Comparison of ENCODE assay signal across 1 cellular context in the genomic region with DNA sequence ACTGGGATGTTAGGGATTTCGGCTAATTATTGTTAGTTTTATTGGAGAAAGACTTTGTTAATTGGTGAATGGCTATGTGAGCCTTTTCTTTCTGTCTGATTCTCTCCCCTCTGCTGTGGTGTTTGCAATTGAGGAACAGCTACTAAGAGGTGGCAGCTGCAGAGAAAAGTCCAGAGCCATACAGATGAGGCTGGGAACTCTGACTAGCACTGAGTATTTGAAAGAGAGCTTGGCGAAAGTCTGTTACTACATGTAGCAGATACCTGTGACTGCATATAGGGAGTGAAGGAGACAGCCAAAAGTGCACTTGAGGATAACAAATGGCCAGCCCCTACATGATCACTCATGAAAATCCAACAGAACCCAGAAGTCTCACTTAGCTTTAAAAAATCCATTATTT.
TF ChIP-seq lines count a peak whose summit lies in the region.

No MANE protein-coding gene starts in this region.

TF ChIP-seq in GM23338, 12 proteins besides CTCF, POLR2A, EP300 and RAD21:
- TF ChIP-seq, protein P1, sequence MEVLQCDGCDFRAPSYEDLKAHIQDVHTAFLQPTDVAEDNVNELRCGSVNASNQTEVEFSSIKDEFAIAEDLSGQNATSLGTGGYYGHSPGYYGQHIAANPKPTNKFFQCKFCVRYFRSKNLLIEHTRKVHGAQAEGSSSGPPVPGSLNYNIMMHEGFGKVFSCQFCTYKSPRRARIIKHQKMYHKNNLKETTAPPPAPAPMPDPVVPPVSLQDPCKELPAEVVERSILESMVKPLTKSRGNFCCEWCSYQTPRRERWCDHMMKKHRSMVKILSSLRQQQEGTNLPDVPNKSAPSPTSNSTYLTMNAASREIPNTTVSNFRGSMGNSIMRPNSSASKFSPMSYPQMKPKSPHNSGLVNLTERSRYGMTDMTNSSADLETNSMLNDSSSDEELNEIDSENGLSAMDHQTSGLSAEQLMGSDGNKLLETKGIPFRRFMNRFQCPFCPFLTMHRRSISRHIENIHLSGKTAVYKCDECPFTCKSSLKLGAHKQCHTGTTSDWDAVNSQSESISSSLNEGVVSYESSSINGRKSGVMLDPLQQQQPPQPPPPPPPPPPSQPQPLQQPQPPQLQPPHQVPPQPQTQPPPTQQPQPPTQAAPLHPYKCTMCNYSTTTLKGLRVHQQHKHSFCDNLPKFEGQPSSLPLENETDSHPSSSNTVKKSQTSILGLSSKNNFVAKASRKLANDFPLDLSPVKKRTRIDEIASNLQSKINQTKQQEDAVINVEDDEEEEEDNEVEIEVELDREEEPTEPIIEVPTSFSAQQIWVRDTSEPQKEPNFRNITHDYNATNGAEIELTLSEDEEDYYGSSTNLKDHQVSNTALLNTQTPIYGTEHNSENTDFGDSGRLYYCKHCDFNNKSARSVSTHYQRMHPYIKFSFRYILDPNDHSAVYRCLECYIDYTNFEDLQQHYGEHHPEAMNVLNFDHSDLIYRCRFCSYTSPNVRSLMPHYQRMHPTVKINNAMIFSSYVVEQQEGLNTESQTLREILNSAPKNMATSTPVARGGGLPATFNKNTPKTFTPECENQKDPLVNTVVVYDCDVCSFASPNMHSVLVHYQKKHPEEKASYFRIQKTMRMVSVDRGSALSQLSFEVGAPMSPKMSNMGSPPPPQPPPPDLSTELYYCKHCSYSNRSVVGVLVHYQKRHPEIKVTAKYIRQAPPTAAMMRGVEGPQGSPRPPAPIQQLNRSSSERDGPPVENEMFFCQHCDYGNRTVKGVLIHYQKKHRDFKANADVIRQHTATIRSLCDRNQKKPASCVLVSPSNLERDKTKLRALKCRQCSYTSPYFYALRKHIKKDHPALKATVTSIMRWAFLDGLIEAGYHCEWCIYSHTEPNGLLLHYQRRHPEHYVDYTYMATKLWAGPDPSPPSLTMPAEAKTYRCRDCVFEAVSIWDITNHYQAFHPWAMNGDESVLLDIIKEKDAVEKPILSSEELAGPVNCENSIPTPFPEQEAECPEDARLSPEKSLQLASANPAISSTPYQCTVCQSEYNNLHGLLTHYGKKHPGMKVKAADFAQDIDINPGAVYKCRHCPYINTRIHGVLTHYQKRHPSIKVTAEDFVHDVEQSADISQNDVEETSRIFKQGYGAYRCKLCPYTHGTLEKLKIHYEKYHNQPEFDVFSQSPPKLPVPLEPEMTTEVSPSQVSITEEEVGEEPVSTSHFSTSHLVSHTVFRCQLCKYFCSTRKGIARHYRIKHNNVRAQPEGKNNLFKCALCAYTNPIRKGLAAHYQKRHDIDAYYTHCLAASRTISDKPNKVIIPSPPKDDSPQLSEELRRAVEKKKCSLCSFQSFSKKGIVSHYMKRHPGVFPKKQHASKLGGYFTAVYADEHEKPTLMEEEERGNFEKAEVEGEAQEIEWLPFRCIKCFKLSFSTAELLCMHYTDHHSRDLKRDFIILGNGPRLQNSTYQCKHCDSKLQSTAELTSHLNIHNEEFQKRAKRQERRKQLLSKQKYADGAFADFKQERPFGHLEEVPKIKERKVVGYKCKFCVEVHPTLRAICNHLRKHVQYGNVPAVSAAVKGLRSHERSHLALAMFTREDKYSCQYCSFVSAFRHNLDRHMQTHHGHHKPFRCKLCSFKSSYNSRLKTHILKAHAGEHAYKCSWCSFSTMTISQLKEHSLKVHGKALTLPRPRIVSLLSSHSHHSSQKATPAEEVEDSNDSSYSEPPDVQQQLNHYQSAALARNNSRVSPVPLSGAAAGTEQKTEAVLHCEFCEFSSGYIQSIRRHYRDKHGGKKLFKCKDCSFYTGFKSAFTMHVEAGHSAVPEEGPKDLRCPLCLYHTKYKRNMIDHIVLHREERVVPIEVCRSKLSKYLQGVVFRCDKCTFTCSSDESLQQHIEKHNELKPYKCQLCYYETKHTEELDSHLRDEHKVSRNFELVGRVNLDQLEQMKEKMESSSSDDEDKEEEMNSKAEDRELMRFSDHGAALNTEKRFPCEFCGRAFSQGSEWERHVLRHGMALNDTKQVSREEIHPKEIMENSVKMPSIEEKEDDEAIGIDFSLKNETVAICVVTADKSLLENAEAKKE (CRISPR knock-in tag; IDR thresholded peaks at IDR 0.05), result no peak
- TF ChIP-seq ZNF114 (CRISPR knock-in tag; IDR thresholded peaks at IDR 0.05), result no peak
- TF ChIP-seq, protein P2, sequence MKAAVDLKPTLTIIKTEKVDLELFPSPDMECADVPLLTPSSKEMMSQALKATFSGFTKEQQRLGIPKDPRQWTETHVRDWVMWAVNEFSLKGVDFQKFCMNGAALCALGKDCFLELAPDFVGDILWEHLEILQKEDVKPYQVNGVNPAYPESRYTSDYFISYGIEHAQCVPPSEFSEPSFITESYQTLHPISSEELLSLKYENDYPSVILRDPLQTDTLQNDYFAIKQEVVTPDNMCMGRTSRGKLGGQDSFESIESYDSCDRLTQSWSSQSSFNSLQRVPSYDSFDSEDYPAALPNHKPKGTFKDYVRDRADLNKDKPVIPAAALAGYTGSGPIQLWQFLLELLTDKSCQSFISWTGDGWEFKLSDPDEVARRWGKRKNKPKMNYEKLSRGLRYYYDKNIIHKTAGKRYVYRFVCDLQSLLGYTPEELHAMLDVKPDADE (IDR thresholded peaks at IDR 0.05), result no peak
- TF ChIP-seq, protein P3, sequence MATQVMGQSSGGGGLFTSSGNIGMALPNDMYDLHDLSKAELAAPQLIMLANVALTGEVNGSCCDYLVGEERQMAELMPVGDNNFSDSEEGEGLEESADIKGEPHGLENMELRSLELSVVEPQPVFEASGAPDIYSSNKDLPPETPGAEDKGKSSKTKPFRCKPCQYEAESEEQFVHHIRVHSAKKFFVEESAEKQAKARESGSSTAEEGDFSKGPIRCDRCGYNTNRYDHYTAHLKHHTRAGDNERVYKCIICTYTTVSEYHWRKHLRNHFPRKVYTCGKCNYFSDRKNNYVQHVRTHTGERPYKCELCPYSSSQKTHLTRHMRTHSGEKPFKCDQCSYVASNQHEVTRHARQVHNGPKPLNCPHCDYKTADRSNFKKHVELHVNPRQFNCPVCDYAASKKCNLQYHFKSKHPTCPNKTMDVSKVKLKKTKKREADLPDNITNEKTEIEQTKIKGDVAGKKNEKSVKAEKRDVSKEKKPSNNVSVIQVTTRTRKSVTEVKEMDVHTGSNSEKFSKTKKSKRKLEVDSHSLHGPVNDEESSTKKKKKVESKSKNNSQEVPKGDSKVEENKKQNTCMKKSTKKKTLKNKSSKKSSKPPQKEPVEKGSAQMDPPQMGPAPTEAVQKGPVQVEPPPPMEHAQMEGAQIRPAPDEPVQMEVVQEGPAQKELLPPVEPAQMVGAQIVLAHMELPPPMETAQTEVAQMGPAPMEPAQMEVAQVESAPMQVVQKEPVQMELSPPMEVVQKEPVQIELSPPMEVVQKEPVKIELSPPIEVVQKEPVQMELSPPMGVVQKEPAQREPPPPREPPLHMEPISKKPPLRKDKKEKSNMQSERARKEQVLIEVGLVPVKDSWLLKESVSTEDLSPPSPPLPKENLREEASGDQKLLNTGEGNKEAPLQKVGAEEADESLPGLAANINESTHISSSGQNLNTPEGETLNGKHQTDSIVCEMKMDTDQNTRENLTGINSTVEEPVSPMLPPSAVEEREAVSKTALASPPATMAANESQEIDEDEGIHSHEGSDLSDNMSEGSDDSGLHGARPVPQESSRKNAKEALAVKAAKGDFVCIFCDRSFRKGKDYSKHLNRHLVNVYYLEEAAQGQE (IDR thresholded peaks at IDR 0.05; ENCODE audit: unreplicated experiment), result no peak
- no peak for TF ChIP-seq NANOG (IDR thresholded peaks at IDR 0.05; ENCODE audit: borderline replicate concordance)
- no peak for TF ChIP-seq POLR2AphosphoS5 (IDR thresholded peaks at IDR 0.05; ENCODE audit: low read depth)
- TF ChIP-seq JUNB (IDR thresholded peaks at IDR 0.05; ENCODE audit: unreplicated experiment), result no peak
- TF ChIP-seq EZH2phosphoT487 (IDR thresholded peaks at IDR 0.05; ENCODE audit: unreplicated experiment), result no peak
- no peak for TF ChIP-seq EZH2 (IDR thresholded peaks at IDR 0.05; ENCODE audit: low read depth, unreplicated experiment)
- no peak for TF ChIP-seq STAT1 (IDR thresholded peaks at IDR 0.05; ENCODE audit: unreplicated experiment)
- no peak for TF ChIP-seq ZNF331 (CRISPR knock-in tag; IDR thresholded peaks at IDR 0.05; ENCODE audit: low read depth)
